ENCODE assay signal across 9 cellular contexts in genomic region chr1:160126342-160126741, GRCh38. TPM values are rescaled to one million over a fixed set of nuclear protein-coding genes. Genes with fewer than 3 reads are reported as not detected.
"Had no signal": no experiment of that assay in that cellular context is flagged by ENCODE, and none has a peak within 500 bp of the region (broad histone marks: within the 10 kb centered on the region; RNA-seq: fewer than 3 reads in every experiment).

No MANE protein-coding gene starts in this region.

RNA-seq across cellular contexts. Expression of gene ATP1A2, which starts 10.8 kb away (rescaled TPM):
- total RNA-seq: activated CD4-positive, alpha-beta memory T cell treated with anti-CD3 and anti-CD28 coated beads for 36 hours; activated CD4-positive, alpha-beta T cell treated with anti-CD3 and anti-CD28 coated beads, Interleukin-2, amount 10 ng/mL, durations not matched to agents 7 days and 5 days; activated naive CD4-positive, alpha-beta T cell treated with anti-CD3 and anti-CD28 coated beads, Interleukin-2, amount 50 U/mL, for 72 hours; activated T-cell treated with anti-CD3 and anti-CD28 coated beads, Interleukin-2, amount 50 U/mL, for 4 hours; MCF 10A; T-helper 2 cell treated with Interferon-gamma antibody and Interleukin-4, amounts not matched to agents 100 ng/mL and 5 ng/mL, for 36 hours had no signal

RNA-seq across cellular contexts. Expression of gene ATP1A4, which starts 25.1 kb away (rescaled TPM):
- total RNA-seq: activated CD4-positive, alpha-beta memory T cell treated with anti-CD3 and anti-CD28 coated beads for 36 hours; activated CD4-positive, alpha-beta T cell treated with anti-CD3 and anti-CD28 coated beads, Interleukin-2, amount 10 ng/mL, durations not matched to agents 7 days and 5 days; activated naive CD4-positive, alpha-beta T cell treated with anti-CD3 and anti-CD28 coated beads, Interleukin-2, amount 50 U/mL, for 72 hours; activated T-cell treated with anti-CD3 and anti-CD28 coated beads, Interleukin-2, amount 50 U/mL, for 4 hours; astrocyte; MCF 10A; Right ventricle myocardium inferior; T-helper 2 cell treated with Interferon-gamma antibody and Interleukin-4, amounts not matched to agents 100 ng/mL and 5 ng/mL, for 36 hours had no signal
- polyA plus RNA-seq: SK-N-SH had no signal

RNA-seq across cellular contexts. Expression of gene KCNJ9, which starts 45.0 kb away (rescaled TPM):
- total RNA-seq: activated CD4-positive, alpha-beta memory T cell treated with anti-CD3 and anti-CD28 coated beads for 36 hours; activated CD4-positive, alpha-beta T cell treated with anti-CD3 and anti-CD28 coated beads, Interleukin-2, amount 10 ng/mL, durations not matched to agents 7 days and 5 days; activated T-cell treated with anti-CD3 and anti-CD28 coated beads, Interleukin-2, amount 50 U/mL, for 4 hours; astrocyte; Right ventricle myocardium inferior; T-helper 2 cell treated with Interferon-gamma antibody and Interleukin-4, amounts not matched to agents 100 ng/mL and 5 ng/mL, for 36 hours had no signal

RNA-seq across cellular contexts. Expression of gene KCNJ10, which starts 56.4 kb away (rescaled TPM):
- total RNA-seq: activated CD4-positive, alpha-beta memory T cell treated with anti-CD3 and anti-CD28 coated beads for 36 hours; activated CD4-positive, alpha-beta T cell treated with anti-CD3 and anti-CD28 coated beads, Interleukin-2, amount 10 ng/mL, durations not matched to agents 7 days and 5 days; activated naive CD4-positive, alpha-beta T cell treated with anti-CD3 and anti-CD28 coated beads, Interleukin-2, amount 50 U/mL, for 72 hours; MCF 10A; Right ventricle myocardium inferior; T-helper 2 cell treated with Interferon-gamma antibody and Interleukin-4, amounts not matched to agents 100 ng/mL and 5 ng/mL, for 36 hours had no signal
- polyA plus RNA-seq: SK-N-SH had no signal
